Comparison of ENCODE assay signal across 8 cellular contexts in the genomic region with DNA sequence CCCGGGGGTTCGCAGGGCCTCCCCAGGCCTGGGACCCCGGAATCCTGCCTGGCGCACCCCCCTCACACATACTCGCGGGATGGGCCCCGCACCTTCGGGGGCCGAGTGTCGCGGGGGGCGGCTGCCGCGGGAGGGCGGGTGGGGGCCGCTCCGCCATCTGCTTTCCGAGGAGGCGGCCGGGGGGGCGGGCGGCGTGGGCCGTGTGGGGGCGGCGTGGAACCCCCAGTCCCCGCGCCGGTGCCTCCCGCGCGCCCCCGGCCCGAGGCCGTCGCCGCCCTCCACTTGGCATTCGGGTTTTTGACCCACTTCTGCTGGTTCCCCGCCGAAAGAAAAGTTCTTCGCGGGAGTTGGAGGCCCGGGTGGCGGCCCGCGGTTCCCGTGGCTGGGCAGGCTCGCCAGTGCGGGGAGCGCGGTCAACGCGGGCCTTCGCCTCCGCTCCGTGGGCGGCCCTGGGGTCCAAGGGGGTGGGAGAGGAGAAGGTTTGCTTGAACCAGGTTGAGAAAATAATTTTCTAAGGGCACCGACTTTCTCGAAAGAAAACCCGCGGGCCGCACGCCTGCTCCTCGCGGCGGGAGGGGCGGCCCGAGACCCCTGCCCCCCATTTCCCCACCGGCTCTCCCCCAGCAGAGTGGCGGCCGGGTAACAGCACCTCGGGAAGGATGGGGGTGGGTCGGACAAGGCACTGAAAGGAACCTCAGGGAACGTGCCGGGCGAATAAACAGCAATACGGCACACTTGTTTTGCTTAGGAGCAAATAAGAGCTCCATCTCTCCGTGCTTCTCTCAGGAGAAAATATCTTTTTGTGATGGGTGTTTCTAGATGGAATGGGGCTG. TPM values are rescaled to one million over a fixed set of nuclear protein-coding genes. Genes with fewer than 3 reads are reported as not detected.
DNase-seq lines count a peak whose midpoint lies in the region; ATAC-seq and TF ChIP-seq lines count a peak whose summit lies in the region.

No MANE protein-coding gene starts in this region.

- peak overlapping the region; percentile 89 for H3K9ac ChIP-seq in adipocyte (ENCODE audit: low read length)

- H3K4me1 ChIP-seq in adipocyte (ENCODE audit: control insufficient read depth, insufficient read depth, low read length), result peaks cover 10% of the 10 kb centered on the region
- H3K4me1 ChIP-seq in thoracic aorta (ENCODE audit: control insufficient read depth in 1 of 2, low read depth in 2 of 2), result peaks cover 14 to 33% of the 10 kb centered on the region in 2 donors

- H3K36me3 ChIP-seq in adipocyte (ENCODE audit: control insufficient read depth, insufficient read depth, low read length, severe bottlenecking) (peaks cover 14% of the 10 kb centered on the region), thoracic aorta (peaks cover 12% of the 10 kb centered on the region)

- peak overlapping the region; percentile 71 to 96 for H3K27ac ChIP-seq in thoracic aorta

- TF ChIP-seq CTCF in thoracic aorta (IDR thresholded peaks at IDR 0.05), result no peak

- H3K9me3 ChIP-seq in adipocyte (ENCODE audit: control insufficient read depth, low read length) (no peaks in the 10 kb centered on the region), thoracic aorta (no peaks in the 10 kb centered on the region)

- H3K4me3 ChIP-seq in adipocyte (ENCODE audit: low read length) (peak overlapping the region; percentile 84), thoracic aorta (peak overlapping the region; percentile 100)

- ATAC-seq in thoracic aorta (ENCODE audit: insufficient number of reproducible peaks, low FRiP score, low read depth), result no peak
- ATAC-seq in GM21723 (IDR thresholded peaks at IDR 0.05; ENCODE audit: unreplicated experiment), result no peak
- no peak for ATAC-seq in GM18858 (IDR thresholded peaks at IDR 0.05; ENCODE audit: unreplicated experiment)

- DNase-seq in activated T-cell treated with anti-CD3 and anti-CD28 coated beads for 4 hours (peak; percentile 18), adipocyte (ENCODE audit: low read depth) (peak; percentile 60), left kidney (ENCODE audit: low read depth, low spot score) (peak; percentile 54), thoracic aorta (ENCODE audit: low spot score) (no peak), HuH-7.5 (ENCODE audit: low spot score) (no peak)
- DNase-seq in activated T-cell treated with anti-CD3 and anti-CD28 coated beads, Interleukin-2, amount 50 U/mL, for 1 hour, result no peak

- H3K27me3 ChIP-seq in adipocyte (replicated peaks; ENCODE audit: control insufficient read depth, insufficient read depth, low read length) (no peaks in the 10 kb centered on the region), thoracic aorta (replicated peaks; ENCODE audit: insufficient read depth) (no peaks in the 10 kb centered on the region)

RNA-seq across cellular contexts. Expression of a gene that starts 1.6 kb away (rescaled TPM):
- 10 to 100 TPM; 14.6 to 17.7 TPM for total RNA-seq in thoracic aorta

RNA-seq across cellular contexts. Expression of a gene that starts 9.5 kb away (rescaled TPM):
- 10 to 100 TPM; 14.1 to 18.7 TPM for total RNA-seq in thoracic aorta

RNA-seq across cellular contexts. Expression of a gene that starts 12.5 kb away (rescaled TPM):
- total RNA-seq in thoracic aorta, result 100 to 1,000 TPM; 142 to 156 TPM

RNA-seq across cellular contexts. Expression of a gene that starts 35.4 kb away (rescaled TPM):
- total RNA-seq in thoracic aorta, result 10 to 100 TPM; 20.7 to 28.9 TPM

Comparison
In these comparisons a context has a peak if more than half of its experiments do, and no peak if none do; other contexts are left out.
1. DNase-seq: peak in activated T-cell treated with anti-CD3 and anti-CD28 coated beads for 4 hours (single experiment), adipocyte (single experiment) and left kidney (single experiment); none in activated T-cell treated with anti-CD3 and anti-CD28 coated beads, Interleukin-2, amount 50 U/mL, for 1 hour (single experiment), thoracic aorta (single experiment) and HuH-7.5 (single experiment).